1 cellular context compared by ENCODE assay signal in genomic region chr4:159145318-159146006, GRCh38.
TF ChIP-seq lines count a peak whose summit lies in the region.

No MANE protein-coding gene starts in this region.

TF ChIP-seq in K562, 482 proteins besides CTCF, POLR2A, EP300 and RAD21 (continued from another document):
- TF ChIP-seq, protein P1, sequence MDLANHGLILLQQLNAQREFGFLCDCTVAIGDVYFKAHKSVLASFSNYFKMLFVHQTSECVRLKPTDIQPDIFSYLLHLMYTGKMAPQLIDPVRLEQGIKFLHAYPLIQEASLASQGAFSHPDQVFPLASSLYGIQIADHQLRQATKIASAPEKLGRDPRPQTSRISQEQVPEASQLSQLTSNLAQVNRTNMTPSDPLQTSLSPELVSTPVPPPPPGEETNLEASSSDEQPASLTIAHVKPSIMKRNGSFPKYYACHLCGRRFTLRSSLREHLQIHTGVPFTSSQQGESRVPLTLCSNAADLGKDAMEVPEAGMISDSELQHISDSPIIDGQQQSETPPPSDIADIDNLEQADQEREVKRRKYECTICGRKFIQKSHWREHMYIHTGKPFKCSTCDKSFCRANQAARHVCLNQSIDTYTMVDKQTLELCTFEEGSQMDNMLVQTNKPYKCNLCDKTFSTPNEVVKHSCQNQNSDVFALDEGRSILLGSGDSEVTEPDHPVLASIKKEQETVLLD (IDR thresholded peaks at IDR 0.05): peak; percentile 23; the same call in 1 of the 2 replicates
- TF ChIP-seq ZC3H8 (IDR thresholded peaks at IDR 0.05): no peak
- TF ChIP-seq FOXJ2 (tag; IDR thresholded peaks at IDR 0.05): no peak
- TF ChIP-seq MBD2 (IDR thresholded peaks at IDR 0.05; ENCODE audit: borderline replicate concordance, low read depth): no peak
- no peak for TF ChIP-seq CSDE1 (IDR thresholded peaks at IDR 0.05)
- TF ChIP-seq FOXA3 (CRISPR knock-in tag; conservative IDR thresholded peaks at IDR 0.05 in 1 of 2, IDR thresholded peaks at IDR 0.05 in 1 of 2): no peak
- no peak for TF ChIP-seq HMG20A (CRISPR knock-in tag; conservative IDR thresholded peaks at IDR 0.05)
- no peak for TF ChIP-seq SRF (CRISPR knock-in tag; IDR thresholded peaks at IDR 0.05)
- no peak for TF ChIP-seq PHF21A (IDR thresholded peaks at IDR 0.05; ENCODE audit: borderline replicate concordance, low read depth)
- TF ChIP-seq, protein P2, sequence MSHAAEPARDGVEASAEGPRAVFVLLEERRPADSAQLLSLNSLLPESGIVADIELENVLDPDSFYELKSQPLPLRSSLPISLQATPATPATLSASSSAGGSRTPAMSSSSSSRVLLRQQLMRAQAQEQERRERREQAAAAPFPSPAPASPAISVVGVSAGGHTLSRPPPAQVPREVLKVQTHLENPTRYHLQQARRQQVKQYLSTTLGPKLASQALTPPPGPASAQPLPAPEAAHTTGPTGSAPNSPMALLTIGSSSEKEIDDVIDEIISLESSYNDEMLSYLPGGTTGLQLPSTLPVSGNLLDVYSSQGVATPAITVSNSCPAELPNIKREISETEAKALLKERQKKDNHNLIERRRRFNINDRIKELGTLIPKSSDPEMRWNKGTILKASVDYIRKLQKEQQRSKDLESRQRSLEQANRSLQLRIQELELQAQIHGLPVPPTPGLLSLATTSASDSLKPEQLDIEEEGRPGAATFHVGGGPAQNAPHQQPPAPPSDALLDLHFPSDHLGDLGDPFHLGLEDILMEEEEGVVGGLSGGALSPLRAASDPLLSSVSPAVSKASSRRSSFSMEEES (CRISPR knock-in tag; IDR thresholded peaks at IDR 0.05): no peak
- TF ChIP-seq CHD2 (IDR thresholded peaks at IDR 0.05; ENCODE audit: low read depth, low read length): no peak
- no peak for TF ChIP-seq ATF3 (IDR thresholded peaks at IDR 0.05)
- no peak for TF ChIP-seq ATF3 (CRISPR knock-in tag; conservative IDR thresholded peaks at IDR 0.05)
